In the genomic region with DNA sequence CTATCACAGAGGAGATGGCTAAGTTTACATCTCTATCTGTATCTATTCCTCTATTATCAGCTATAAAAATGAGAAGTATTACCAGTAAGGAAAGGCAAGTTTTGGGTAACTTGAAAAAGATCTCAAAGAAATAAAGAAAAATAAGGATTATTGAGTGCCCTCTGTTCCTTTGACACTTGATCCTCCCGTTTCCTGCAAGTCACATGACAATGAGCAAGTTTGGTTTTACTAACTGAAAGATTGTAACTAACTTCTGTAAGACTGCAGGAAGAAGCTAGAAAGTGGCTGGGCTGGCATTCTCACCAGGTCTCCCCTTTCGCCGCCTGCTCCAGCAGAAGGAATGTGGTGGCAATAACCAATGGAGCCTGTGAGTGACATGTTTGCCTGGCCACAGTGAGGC, we compare ENCODE assay signal across 24 cellular contexts.
"Had no signal": no experiment of that assay in that cellular context is flagged by ENCODE, and none has a peak within 500 bp of the region (broad histone marks: within the 10 kb centered on the region; RNA-seq: fewer than 3 reads in every experiment).

No MANE protein-coding gene starts in this region.

- H3K4me1 ChIP-seq: SJCRH30 had no signal

- H3K27ac ChIP-seq: KMS-11, SJCRH30 had no signal

- H3K9me3 ChIP-seq: SJCRH30 had no signal

- DNase-seq: IMR-90, Kasumi-1, MM.1S, NCI-H1092 treated with DMSO at 0.1 percent for 48 hours, NCI-H1436, NCI-H187, NCI-H2029, NCI-H2081 treated with DMSO at 0.1 percent for 48 hours, NCI-H2171, NCI-H226, NCI-H446, NCI-H510A, NCI-H524 treated with DMSO at 0.1 percent for 48 hours, NCI-H69, NCI-H774, PC-3, SHP77 treated with DMSO at 0.1 percent for 48 hours, SJCRH30, T-helper 1 cell had no signal

- H3K9ac ChIP-seq: KMS-11 had no signal

- H3K4me3 ChIP-seq: SJCRH30 had no signal

- ATAC-seq: HepG2, Panc1, PC-3, Right ventricle myocardium inferior, SK-N-SH treated with all-trans-retinoic acid at 6 μM for 48 hours had no signal

- H3K4me2 ChIP-seq: KMS-11 had no signal

- H3K27me3 ChIP-seq: SJCRH30 had no signal
